ENCODE assay signal across 2 cellular contexts in the genomic region with DNA sequence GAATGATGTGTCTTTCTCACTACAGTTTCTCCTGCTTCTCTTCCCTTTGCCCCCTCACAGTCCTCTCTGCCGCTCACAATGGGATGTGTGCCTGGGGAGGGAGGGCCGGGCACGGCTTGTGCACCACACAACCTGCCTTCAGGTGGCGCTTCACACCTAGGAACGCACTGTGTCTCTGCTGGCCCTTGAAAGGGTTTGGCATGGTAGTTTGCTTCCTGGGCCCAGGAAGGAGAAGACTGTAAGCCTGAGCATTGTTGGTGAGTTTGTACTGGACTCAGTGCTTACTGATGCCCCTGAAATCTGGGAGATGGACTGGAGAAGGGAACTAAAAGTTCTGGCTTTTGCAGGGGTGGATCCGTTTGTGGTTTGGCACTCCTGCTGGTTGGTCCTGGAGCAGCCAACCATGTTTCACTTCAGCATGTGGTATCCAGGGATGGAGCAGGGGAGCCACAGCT.
TF ChIP-seq lines count a peak whose summit lies in the region.

No MANE protein-coding gene starts in this region.

TF ChIP-seq in HCT116, 20 proteins besides CTCF, POLR2A, EP300 and RAD21 (continued from another document):
- TF ChIP-seq, protein P1, sequence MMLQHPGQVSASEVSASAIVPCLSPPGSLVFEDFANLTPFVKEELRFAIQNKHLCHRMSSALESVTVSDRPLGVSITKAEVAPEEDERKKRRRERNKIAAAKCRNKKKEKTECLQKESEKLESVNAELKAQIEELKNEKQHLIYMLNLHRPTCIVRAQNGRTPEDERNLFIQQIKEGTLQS (IDR thresholded peaks at IDR 0.05): no peak

TF ChIP-seq in HepG2, 621 proteins besides CTCF, POLR2A, EP300 and RAD21 (continued from another document and continues in another):
- TF ChIP-seq, protein P2, sequence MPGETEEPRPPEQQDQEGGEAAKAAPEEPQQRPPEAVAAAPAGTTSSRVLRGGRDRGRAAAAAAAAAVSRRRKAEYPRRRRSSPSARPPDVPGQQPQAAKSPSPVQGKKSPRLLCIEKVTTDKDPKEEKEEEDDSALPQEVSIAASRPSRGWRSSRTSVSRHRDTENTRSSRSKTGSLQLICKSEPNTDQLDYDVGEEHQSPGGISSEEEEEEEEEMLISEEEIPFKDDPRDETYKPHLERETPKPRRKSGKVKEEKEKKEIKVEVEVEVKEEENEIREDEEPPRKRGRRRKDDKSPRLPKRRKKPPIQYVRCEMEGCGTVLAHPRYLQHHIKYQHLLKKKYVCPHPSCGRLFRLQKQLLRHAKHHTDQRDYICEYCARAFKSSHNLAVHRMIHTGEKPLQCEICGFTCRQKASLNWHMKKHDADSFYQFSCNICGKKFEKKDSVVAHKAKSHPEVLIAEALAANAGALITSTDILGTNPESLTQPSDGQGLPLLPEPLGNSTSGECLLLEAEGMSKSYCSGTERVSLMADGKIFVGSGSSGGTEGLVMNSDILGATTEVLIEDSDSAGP (CRISPR knock-in tag; IDR thresholded peaks at IDR 0.05; ENCODE audit: borderline replicate concordance): peak; percentile 46; the same call in 1 of the 2 replicates
- TF ChIP-seq, protein P3, sequence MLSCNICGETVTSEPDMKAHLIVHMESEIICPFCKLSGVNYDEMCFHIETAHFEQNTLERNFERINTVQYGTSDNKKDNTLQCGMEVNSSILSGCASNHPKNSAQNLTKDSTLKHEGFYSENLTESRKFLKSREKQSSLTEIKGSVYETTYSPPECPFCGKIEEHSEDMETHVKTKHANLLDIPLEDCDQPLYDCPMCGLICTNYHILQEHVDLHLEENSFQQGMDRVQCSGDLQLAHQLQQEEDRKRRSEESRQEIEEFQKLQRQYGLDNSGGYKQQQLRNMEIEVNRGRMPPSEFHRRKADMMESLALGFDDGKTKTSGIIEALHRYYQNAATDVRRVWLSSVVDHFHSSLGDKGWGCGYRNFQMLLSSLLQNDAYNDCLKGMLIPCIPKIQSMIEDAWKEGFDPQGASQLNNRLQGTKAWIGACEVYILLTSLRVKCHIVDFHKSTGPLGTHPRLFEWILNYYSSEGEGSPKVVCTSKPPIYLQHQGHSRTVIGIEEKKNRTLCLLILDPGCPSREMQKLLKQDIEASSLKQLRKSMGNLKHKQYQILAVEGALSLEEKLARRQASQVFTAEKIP (CRISPR knock-in tag; IDR thresholded peaks at IDR 0.05; ENCODE audit: borderline replicate concordance): no peak
- peak; percentile 67 for TF ChIP-seq RFX5 (IDR thresholded peaks at IDR 0.05; ENCODE audit: low read depth, low read length)
- no peak for TF ChIP-seq ZNF484 (CRISPR knock-in tag; IDR thresholded peaks at IDR 0.05; ENCODE audit: borderline replicate concordance, low read depth)
- TF ChIP-seq FOXC1 (CRISPR knock-in tag; IDR thresholded peaks at IDR 0.05; ENCODE audit: borderline replicate concordance): no peak
- TF ChIP-seq NONO (IDR thresholded peaks at IDR 0.05): no peak
- TF ChIP-seq NONO (CRISPR knock-in tag; conservative IDR thresholded peaks at IDR 0.05): peak; percentile 48; the same call in 1 of the 2 replicates
- TF ChIP-seq ZNF788 (CRISPR knock-in tag; IDR thresholded peaks at IDR 0.05; ENCODE audit: borderline replicate concordance): peak; percentile 21; the same call in 1 of the 2 replicates
- TF ChIP-seq NR2F1 (CRISPR knock-in tag; IDR thresholded peaks at IDR 0.05): no peak
- 0 out of 2 replicates have a peak, but pooled peaks have one; percentile 54 for TF ChIP-seq ZNF225 (CRISPR knock-in tag; IDR thresholded peaks at IDR 0.05)
- no peak for TF ChIP-seq ZNF644 (CRISPR knock-in tag; IDR thresholded peaks at IDR 0.05; ENCODE audit: low read depth)
- TF ChIP-seq CBFB (CRISPR knock-in tag; IDR thresholded peaks at IDR 0.05): 0 out of 2 replicates have a peak, but pooled peaks have one; percentile 32
- TF ChIP-seq ATM (IDR thresholded peaks at IDR 0.05; ENCODE audit: borderline replicate concordance): no peak
- TF ChIP-seq FOSL2 (CRISPR knock-in tag; IDR thresholded peaks at IDR 0.05): peak; percentile 18; the same call in 1 of the 2 replicates
- TF ChIP-seq SP1 (IDR thresholded peaks at IDR 0.05): no peak
- peak; percentile 45; the same call in 1 of the 2 replicates for TF ChIP-seq SP1 (CRISPR knock-in tag; IDR thresholded peaks at IDR 0.05)
- TF ChIP-seq SOX6 (IDR thresholded peaks at IDR 0.05): no peak
- TF ChIP-seq SOX6 (CRISPR knock-in tag; IDR thresholded peaks at IDR 0.05): 0 out of 2 replicates have a peak, but pooled peaks have one; percentile 11
- no peak for TF ChIP-seq ELF4 (CRISPR knock-in tag; IDR thresholded peaks at IDR 0.05; ENCODE audit: borderline replicate concordance)
- 0 out of 2 replicates have a peak, but pooled peaks have one; percentile 23 for TF ChIP-seq KLF6 (CRISPR knock-in tag; IDR thresholded peaks at IDR 0.05)
- no peak for TF ChIP-seq RBAK (CRISPR knock-in tag; IDR thresholded peaks at IDR 0.05)
- TF ChIP-seq, protein P4, sequence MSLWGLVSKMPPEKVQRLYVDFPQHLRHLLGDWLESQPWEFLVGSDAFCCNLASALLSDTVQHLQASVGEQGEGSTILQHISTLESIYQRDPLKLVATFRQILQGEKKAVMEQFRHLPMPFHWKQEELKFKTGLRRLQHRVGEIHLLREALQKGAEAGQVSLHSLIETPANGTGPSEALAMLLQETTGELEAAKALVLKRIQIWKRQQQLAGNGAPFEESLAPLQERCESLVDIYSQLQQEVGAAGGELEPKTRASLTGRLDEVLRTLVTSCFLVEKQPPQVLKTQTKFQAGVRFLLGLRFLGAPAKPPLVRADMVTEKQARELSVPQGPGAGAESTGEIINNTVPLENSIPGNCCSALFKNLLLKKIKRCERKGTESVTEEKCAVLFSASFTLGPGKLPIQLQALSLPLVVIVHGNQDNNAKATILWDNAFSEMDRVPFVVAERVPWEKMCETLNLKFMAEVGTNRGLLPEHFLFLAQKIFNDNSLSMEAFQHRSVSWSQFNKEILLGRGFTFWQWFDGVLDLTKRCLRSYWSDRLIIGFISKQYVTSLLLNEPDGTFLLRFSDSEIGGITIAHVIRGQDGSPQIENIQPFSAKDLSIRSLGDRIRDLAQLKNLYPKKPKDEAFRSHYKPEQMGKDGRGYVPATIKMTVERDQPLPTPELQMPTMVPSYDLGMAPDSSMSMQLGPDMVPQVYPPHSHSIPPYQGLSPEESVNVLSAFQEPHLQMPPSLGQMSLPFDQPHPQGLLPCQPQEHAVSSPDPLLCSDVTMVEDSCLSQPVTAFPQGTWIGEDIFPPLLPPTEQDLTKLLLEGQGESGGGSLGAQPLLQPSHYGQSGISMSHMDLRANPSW (CRISPR knock-in tag; IDR thresholded peaks at IDR 0.05; ENCODE audit: borderline replicate concordance): no peak
- no peak for TF ChIP-seq MED1 (CRISPR knock-in tag; IDR thresholded peaks at IDR 0.05)
- TF ChIP-seq, protein P5, sequence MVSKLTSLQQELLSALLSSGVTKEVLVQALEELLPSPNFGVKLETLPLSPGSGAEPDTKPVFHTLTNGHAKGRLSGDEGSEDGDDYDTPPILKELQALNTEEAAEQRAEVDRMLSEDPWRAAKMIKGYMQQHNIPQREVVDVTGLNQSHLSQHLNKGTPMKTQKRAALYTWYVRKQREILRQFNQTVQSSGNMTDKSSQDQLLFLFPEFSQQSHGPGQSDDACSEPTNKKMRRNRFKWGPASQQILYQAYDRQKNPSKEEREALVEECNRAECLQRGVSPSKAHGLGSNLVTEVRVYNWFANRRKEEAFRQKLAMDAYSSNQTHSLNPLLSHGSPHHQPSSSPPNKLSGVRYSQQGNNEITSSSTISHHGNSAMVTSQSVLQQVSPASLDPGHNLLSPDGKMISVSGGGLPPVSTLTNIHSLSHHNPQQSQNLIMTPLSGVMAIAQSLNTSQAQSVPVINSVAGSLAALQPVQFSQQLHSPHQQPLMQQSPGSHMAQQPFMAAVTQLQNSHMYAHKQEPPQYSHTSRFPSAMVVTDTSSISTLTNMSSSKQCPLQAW (CRISPR knock-in tag; IDR thresholded peaks at IDR 0.05): peak; percentile 38; the same call in 1 of the 2 replicates
- TF ChIP-seq KLF16 (CRISPR knock-in tag; IDR thresholded peaks at IDR 0.05): 0 out of 4 replicates have a peak, but pooled peaks of 1 of the 2 experiments have one; percentile 45
- TF ChIP-seq, protein P6, sequence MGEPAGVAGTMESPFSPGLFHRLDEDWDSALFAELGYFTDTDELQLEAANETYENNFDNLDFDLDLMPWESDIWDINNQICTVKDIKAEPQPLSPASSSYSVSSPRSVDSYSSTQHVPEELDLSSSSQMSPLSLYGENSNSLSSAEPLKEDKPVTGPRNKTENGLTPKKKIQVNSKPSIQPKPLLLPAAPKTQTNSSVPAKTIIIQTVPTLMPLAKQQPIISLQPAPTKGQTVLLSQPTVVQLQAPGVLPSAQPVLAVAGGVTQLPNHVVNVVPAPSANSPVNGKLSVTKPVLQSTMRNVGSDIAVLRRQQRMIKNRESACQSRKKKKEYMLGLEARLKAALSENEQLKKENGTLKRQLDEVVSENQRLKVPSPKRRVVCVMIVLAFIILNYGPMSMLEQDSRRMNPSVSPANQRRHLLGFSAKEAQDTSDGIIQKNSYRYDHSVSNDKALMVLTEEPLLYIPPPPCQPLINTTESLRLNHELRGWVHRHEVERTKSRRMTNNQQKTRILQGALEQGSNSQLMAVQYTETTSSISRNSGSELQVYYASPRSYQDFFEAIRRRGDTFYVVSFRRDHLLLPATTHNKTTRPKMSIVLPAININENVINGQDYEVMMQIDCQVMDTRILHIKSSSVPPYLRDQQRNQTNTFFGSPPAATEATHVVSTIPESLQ (CRISPR knock-in tag; conservative IDR thresholded peaks at IDR 0.05): no peak
- TF ChIP-seq GATAD2A (CRISPR knock-in tag; IDR thresholded peaks at IDR 0.05): peak; percentile 52
- no peak for TF ChIP-seq ZFP41 (CRISPR knock-in tag; IDR thresholded peaks at IDR 0.05; ENCODE audit: borderline replicate concordance)
- TF ChIP-seq ZNF570 (CRISPR knock-in tag; IDR thresholded peaks at IDR 0.05; ENCODE audit: borderline replicate concordance): no peak
- TF ChIP-seq, protein P7, sequence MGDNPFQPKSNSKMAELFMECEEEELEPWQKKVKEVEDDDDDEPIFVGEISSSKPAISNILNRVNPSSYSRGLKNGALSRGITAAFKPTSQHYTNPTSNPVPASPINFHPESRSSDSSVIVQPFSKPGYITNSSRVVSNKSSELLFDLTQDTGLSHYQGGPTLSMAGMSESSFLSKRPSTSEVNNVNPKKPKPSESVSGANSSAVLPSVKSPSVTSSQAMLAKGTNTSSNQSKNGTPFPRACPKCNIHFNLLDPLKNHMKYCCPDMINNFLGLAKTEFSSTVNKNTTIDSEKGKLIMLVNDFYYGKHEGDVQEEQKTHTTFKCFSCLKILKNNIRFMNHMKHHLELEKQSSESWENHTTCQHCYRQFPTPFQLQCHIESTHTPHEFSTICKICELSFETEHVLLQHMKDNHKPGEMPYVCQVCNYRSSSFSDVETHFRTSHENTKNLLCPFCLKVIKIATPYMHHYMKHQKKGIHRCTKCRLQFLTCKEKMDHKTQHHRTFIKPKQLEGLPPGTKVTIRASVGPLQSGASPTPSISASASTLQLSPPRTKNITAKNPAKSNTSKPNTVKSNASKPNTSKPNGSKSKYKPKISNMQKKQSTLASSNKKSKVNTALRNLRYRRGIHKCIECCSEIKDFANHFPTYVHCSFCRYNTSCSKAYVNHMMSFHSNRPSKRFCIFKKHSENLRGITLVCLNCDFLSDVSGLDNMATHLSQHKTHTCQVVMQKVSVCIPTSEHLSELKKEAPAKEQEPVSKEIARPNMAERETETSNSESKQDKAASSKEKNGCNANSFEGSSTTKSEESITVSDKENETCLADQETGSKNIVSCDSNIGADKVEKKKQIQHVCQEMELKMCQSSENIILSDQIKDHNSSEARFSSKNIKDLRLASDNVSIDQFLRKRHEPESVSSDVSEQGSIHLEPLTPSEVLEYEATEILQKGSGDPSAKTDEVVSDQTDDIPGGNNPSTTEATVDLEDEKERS (CRISPR knock-in tag; IDR thresholded peaks at IDR 0.05): peak; percentile 22; the same call in 1 of the 2 replicates
- TF ChIP-seq THAP11 (CRISPR knock-in tag; IDR thresholded peaks at IDR 0.05): 0 out of 2 replicates have a peak, but pooled peaks have one; percentile 22
- no peak for TF ChIP-seq GATAD1 (CRISPR knock-in tag; IDR thresholded peaks at IDR 0.05)
- TF ChIP-seq, protein P8, sequence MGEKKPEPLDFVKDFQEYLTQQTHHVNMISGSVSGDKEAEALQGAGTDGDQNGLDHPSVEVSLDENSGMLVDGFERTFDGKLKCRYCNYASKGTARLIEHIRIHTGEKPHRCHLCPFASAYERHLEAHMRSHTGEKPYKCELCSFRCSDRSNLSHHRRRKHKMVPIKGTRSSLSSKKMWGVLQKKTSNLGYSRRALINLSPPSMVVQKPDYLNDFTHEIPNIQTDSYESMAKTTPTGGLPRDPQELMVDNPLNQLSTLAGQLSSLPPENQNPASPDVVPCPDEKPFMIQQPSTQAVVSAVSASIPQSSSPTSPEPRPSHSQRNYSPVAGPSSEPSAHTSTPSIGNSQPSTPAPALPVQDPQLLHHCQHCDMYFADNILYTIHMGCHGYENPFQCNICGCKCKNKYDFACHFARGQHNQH (CRISPR knock-in tag; IDR thresholded peaks at IDR 0.05): peak; percentile 76; the same call in 1 of the 2 replicates
- TF ChIP-seq ZSCAN25 (CRISPR knock-in tag; IDR thresholded peaks at IDR 0.05): peak; percentile 73; the same call in 1 of the 2 replicates
- no peak for TF ChIP-seq ZNF766 (CRISPR knock-in tag; IDR thresholded peaks at IDR 0.05; ENCODE audit: borderline replicate concordance)
- no peak for TF ChIP-seq HNF4G (IDR thresholded peaks at IDR 0.05; ENCODE audit: borderline replicate concordance, low read depth, low read length)
- TF ChIP-seq HNF4G (CRISPR knock-in tag; IDR thresholded peaks at IDR 0.05; ENCODE audit: borderline replicate concordance, low read depth): 0 out of 2 replicates have a peak, but pooled peaks have one; percentile 30
- TF ChIP-seq, protein P9, sequence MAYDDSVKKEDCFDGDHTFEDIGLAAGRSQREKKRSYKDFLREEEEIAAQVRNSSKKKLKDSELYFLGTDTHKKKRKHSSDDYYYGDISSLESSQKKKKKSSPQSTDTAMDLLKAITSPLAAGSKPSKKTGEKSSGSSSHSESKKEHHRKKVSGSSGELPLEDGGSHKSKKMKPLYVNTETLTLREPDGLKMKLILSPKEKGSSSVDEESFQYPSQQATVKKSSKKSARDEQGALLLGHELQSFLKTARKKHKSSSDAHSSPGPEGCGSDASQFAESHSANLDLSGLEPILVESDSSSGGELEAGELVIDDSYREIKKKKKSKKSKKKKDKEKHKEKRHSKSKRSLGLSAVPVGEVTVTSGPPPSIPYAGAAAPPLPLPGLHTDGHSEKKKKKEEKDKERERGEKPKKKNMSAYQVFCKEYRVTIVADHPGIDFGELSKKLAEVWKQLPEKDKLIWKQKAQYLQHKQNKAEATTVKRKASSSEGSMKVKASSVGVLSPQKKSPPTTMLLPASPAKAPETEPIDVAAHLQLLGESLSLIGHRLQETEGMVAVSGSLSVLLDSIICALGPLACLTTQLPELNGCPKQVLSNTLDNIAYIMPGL (CRISPR knock-in tag; IDR thresholded peaks at IDR 0.05; ENCODE audit: borderline replicate concordance in 1 of 2, low read depth in 1 of 2): peak; percentile 47 to 90; a peak in 3 of 4 replicates
- TF ChIP-seq ZEB1 (IDR thresholded peaks at IDR 0.05; ENCODE audit: insufficient replicate concordance, low read depth): no peak
- TF ChIP-seq FOXA3 (CRISPR knock-in tag; IDR thresholded peaks at IDR 0.05): 0 out of 2 replicates have a peak, but pooled peaks have one; percentile 27
- no peak for TF ChIP-seq ZNF572 (CRISPR knock-in tag; IDR thresholded peaks at IDR 0.05)
- no peak for TF ChIP-seq BCL6 (CRISPR knock-in tag; IDR thresholded peaks at IDR 0.05)
- TF ChIP-seq SSRP1 (CRISPR knock-in tag; IDR thresholded peaks at IDR 0.05): no peak
- TF ChIP-seq ZIK1 (CRISPR knock-in tag; IDR thresholded peaks at IDR 0.05; ENCODE audit: borderline replicate concordance, low read depth): no peak
- TF ChIP-seq ZNF274 (CRISPR knock-in tag; IDR thresholded peaks at IDR 0.05): 0 out of 2 replicates have a peak, but pooled peaks have one; percentile 38
- TF ChIP-seq ZNF619 (CRISPR knock-in tag; IDR thresholded peaks at IDR 0.05): 0 out of 2 replicates have a peak, but pooled peaks have one; percentile 60
- TF ChIP-seq SMYD3 (CRISPR knock-in tag; IDR thresholded peaks at IDR 0.05): no peak
- TF ChIP-seq ZNF563 (CRISPR knock-in tag; IDR thresholded peaks at IDR 0.05): no peak
- peak; percentile 95 for TF ChIP-seq STAG1 (CRISPR knock-in tag; IDR thresholded peaks at IDR 0.05)
